ENCODE assay signal across 15 cellular contexts in the genomic region with DNA sequence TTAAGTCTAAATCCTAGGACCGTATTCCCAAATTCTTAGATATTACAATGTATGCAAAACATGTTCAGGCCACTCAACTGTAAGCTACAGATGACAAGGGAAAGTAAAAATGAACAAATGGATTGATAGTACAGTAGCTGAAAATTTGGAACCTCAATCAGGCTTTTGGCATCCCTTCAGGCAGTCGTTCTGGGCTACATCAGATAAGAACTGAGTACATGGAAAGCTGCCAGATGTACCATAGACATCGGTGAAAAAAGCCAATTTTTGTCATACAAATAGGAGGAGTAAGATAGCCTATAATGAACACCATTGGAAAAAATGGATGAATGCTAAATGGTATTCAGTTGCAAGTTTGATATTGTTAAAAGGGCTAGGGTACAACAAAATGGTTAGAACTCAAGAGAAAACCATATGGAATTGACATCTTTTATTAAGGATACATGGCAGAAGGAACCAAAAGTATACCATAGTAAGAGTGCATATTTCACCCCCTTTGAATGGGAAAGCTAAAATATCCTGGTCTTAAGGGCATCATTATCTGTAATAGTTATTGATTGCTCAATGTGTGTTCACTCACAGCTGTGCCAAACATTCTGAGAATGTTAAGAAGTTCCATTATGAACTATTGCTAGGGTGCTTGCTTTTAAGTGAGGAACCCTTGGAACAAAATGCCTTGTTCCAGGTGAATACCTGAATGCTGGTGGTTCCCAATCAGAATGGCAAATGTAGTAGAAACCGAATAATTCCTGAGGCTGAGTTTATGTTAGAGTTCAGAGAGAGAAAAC.
DNase-seq lines count a peak whose midpoint lies in the region; ATAC-seq and TF ChIP-seq lines count a peak whose summit lies in the region.
"Had no signal": no experiment of that assay in that cellular context is flagged by ENCODE, and none has a peak within 500 bp of the region (broad histone marks: within the 10 kb centered on the region; RNA-seq: fewer than 3 reads in every experiment).

No MANE protein-coding gene starts in this region.

- H3K27me3 ChIP-seq in psoas muscle (ENCODE audit: insufficient read depth in 3 of 3, low read length in 2 of 3): no peaks in the 10 kb centered on the region
- H3K27me3 ChIP-seq: ovary had no signal

- H3K4me1 ChIP-seq in psoas muscle: peaks cover 83% of the 10 kb centered on the region

- H3K27ac Mint-ChIP-seq in activated CD8-positive, alpha-beta T cell treated with anti-CD3 and anti-CD28 coated beads for 36 hours: no peak overlapping the region
- H3K27ac Mint-ChIP-seq: mesothelial cell of epicardium had no signal

- no peaks in the 10 kb centered on the region for H3K9me3 ChIP-seq in psoas muscle
- H3K9me3 ChIP-seq: ovary had no signal

- peaks cover 20% of the 10 kb centered on the region for H3K36me3 Mint-ChIP-seq in activated CD8-positive, alpha-beta T cell treated with anti-CD3 and anti-CD28 coated beads for 36 hours (ENCODE audit: low read depth)

- intact Hi-C loops in psoas muscle (cut with DNase I): loop anchor here (5.0 to 10.0 kb wide), 3 partner anchors 58 to 85 kb away; partner anchors contain the start of gene NR3C1 (in 1 of the 2)
- intact Hi-C loops in activated CD8-positive, alpha-beta T cell treated with anti-CD3 and anti-CD28 coated beads for 36 hours (cut with micrococcal nuclease): no loop called here

- H3K9me3 Mint-ChIP-seq in activated CD8-positive, alpha-beta T cell treated with anti-CD3 and anti-CD28 coated beads for 36 hours: no peaks in the 10 kb centered on the region
- H3K9me3 Mint-ChIP-seq: activated T-cell treated with anti-CD3 and anti-CD28 coated beads, Interleukin-2, amount 50 U/mL, for 4 hours; mesothelial cell of epicardium had no signal

- H3K4me3 ChIP-seq in choroid plexus epithelial cell (ENCODE audit: low read depth, low read length): no peak overlapping the region
- H3K4me3 ChIP-seq in psoas muscle: no peak overlapping the region
- H3K4me3 ChIP-seq: ovary had no signal

- peaks cover 6 to 16% of the 10 kb centered on the region in 2 donors for H3K36me3 ChIP-seq in psoas muscle (ENCODE audit: insufficient read depth in 1 of 2, low read depth in 1 of 2)
- H3K36me3 ChIP-seq: ovary had no signal

- ATAC-seq in psoas muscle (no peak), HG02870 (IDR thresholded peaks at IDR 0.05; ENCODE audit: unreplicated experiment) (no peak)
- no peak for ATAC-seq in activated CD8-positive, alpha-beta T cell treated with anti-CD3 and anti-CD28 coated beads for 36 hours
- ATAC-seq: activated T-cell treated with anti-CD3 and anti-CD28 coated beads, Interleukin-2, amount 50 U/mL, for 4 hours had no signal

- POLR2A ChIA-PET in activated CD8-positive, alpha-beta T cell treated with anti-CD3 and anti-CD28 coated beads for 36 hours (lab: Charles Lee): no interaction called here

- peaks cover 61% of the 10 kb centered on the region for H3K4me1 Mint-ChIP-seq in activated CD8-positive, alpha-beta T cell treated with anti-CD3 and anti-CD28 coated beads for 36 hours (ENCODE audit: low read depth)

- H3K27me3 Mint-ChIP-seq in activated CD8-positive, alpha-beta T cell treated with anti-CD3 and anti-CD28 coated beads for 36 hours: no peaks in the 10 kb centered on the region

- peak overlapping the region; percentile 86 for H3K27ac ChIP-seq in psoas muscle
- H3K27ac ChIP-seq: ovary had no signal

- DNase-seq in NCI-H2196 (lab: John Stamatoyannopoulos, UW; ENCODE audit: unreplicated experiment): peak; percentile 23
- no peak for DNase-seq in NCI-H2196 treated with DMSO at 0.1 percent for 48 hours (lab: John Stamatoyannopoulos, UW; ENCODE audit: unreplicated experiment)
- DNase-seq in NCI-H226: peak; percentile 25
- peak; percentile 45 for DNase-seq in choroid plexus epithelial cell (ENCODE audit: low read depth)
- no peak for DNase-seq in psoas muscle
- no peak for DNase-seq in activated CD8-positive, alpha-beta T cell treated with anti-CD3 and anti-CD28 coated beads for 36 hours
- DNase-seq in NCI-H510A (lab: John Stamatoyannopoulos, UW): no peak
- DNase-seq: activated CD4-positive, alpha-beta T cell treated with anti-CD3 and anti-CD28 coated beads for 48 hours; activated T-cell treated with anti-CD3 and anti-CD28 coated beads, Interleukin-2, amount 50 U/mL, for 4 hours; aorta; NCI-H2081; ovary; stimulated activated CD4-positive, alpha-beta T cell treated with anti-CD3 and anti-CD28 coated beads, Interleukin-1b, Interleukin-23, amount 100 ng/mL, for 48 hours had no signal

- CTCF ChIA-PET in activated CD8-positive, alpha-beta T cell treated with anti-CD3 and anti-CD28 coated beads for 36 hours (lab: Charles Lee): no interaction called here

- 33 to 44% (median 38%) methylated on average over 4 of the region's 4 CpGs for WGBS in psoas muscle, 3 donors

- no peak overlapping the region for H3K4me3 Mint-ChIP-seq in activated CD8-positive, alpha-beta T cell treated with anti-CD3 and anti-CD28 coated beads for 36 hours
- H3K4me3 Mint-ChIP-seq: activated T-cell treated with anti-CD3 and anti-CD28 coated beads, Interleukin-2, amount 50 U/mL, for 4 hours; mesothelial cell of epicardium had no signal

- no peak for TF ChIP-seq CTCF in choroid plexus epithelial cell (conservative IDR thresholded peaks at IDR 0.05; ENCODE audit: low read depth, low read length)
- no peak for TF ChIP-seq CTCF in psoas muscle (IDR thresholded peaks at IDR 0.05)
- TF ChIP-seq CTCF in activated CD8-positive, alpha-beta T cell treated with anti-CD3 and anti-CD28 coated beads for 36 hours (IDR thresholded peaks at IDR 0.05): no peak

Comparison
In these comparisons a context has a peak if more than half of its experiments do, and no peak if none do; other contexts are left out.
1. DNase-seq: peak in NCI-H2196 (single experiment), NCI-H226 (single experiment) and choroid plexus epithelial cell (single experiment); none in NCI-H2196 treated with DMSO at 0.1 percent for 48 hours (single experiment), psoas muscle (0 of 2), activated CD8-positive, alpha-beta T cell treated with anti-CD3 and anti-CD28 coated beads for 36 hours (single experiment) and NCI-H510A (single experiment).